9 cellular contexts compared by ENCODE assay signal in the genomic region with DNA sequence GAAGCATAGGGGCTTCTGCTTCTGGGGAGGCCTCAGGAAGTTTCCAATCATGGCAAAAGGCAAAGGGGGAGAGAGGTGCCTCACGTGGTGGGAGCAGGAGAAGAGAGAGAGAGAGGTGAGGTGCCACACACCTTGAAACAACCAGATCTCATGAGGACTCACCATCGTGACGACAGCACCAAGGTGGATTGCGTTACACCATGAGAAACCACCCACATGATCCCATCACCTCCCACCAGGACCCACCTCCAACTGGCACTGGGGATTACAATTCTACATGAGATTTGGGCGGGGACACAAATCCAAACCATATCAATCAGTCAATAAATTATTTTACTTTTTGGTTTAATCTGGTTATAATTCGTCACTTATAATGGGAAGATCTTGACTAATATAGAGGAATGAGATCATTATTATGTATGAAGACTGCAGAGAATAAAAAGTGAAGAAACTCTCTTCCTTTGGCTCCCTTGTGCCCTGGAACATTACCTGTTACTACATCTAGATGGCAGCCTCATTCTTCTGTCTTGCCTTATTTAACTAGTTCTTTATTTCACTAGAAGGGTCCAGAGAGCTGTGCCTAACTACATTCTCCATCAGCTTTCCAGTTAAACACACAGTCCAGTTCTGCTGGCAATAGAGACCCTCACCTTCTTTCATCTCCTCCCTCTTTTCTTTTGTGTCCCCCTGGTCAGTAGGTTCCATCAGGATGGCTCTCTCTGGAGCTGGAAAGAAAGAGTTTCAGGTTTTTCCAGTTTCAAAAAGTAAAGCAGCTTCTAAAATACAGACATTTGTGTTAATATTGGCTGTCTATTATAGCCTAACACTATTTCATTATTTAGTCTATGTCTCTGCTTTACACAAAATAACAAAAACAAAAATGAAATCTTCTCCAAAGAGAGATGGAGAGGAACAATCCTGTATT. TPM values are rescaled to one million over a fixed set of nuclear protein-coding genes. Genes with fewer than 3 reads are reported as not detected.
DNase-seq lines count a peak whose midpoint lies in the region; ATAC-seq, FAIRE-seq and TF ChIP-seq lines count a peak whose summit lies in the region.
"Had no signal": no experiment of that assay in that cellular context is flagged by ENCODE, and none has a peak within 500 bp of the region (broad histone marks: within the 10 kb centered on the region; RNA-seq: fewer than 3 reads in every experiment).

No MANE protein-coding gene starts in this region.

- TF ChIP-seq CTCF in endothelial cell of umbilical vein (IDR thresholded peaks at IDR 0.05; ENCODE audit: extremely low read depth in 1 of 2, insufficient read depth in 1 of 2, low read depth in 1 of 2, low read length in 2 of 2) (peak; percentile 24 to 42), retinal pigment epithelial cell (conservative IDR thresholded peaks at IDR 0.05; ENCODE audit: low read depth, low read length) (peak; percentile 62)

- H3K27ac Mint-ChIP-seq in activated T-cell treated with anti-CD3 and anti-CD28 coated beads, Interleukin-2, amount 50 U/mL, for 24 hours: no peak overlapping the region

- dilution Hi-C loops in endothelial cell of umbilical vein (cut with MboI; ENCODE audit: extremely low pct_ligation_motif_present, low sequenced_read_pairs): no loop called here

- no peaks in the 10 kb centered on the region for H4K20me1 ChIP-seq in endothelial cell of umbilical vein (replicated peaks; ENCODE audit: control insufficient read depth, extremely low read depth, insufficient read depth, low read length)

- no peak for FAIRE-seq in endothelial cell of umbilical vein (lab: Jason Lieb, UNC)

- no peaks in the 10 kb centered on the region for H3K27me3 Mint-ChIP-seq in activated T-cell treated with anti-CD3 and anti-CD28 coated beads, Interleukin-2, amount 50 U/mL, for 24 hours

- intact Hi-C loops in endothelial cell of umbilical vein (cut with micrococcal nuclease): loop anchor here (1.0 to 10.0 kb wide), 6 partner anchors 84 to 441 kb away; no protein-coding TSS in a partner anchor

- peak; percentile 72 for ATAC-seq in GM21576 (IDR thresholded peaks at IDR 0.05; ENCODE audit: unreplicated experiment)

- POLR2A ChIA-PET in endothelial cell of umbilical vein (lab: Charles Lee): no interaction called here

- no peaks in the 10 kb centered on the region for H3K36me3 Mint-ChIP-seq in activated T-cell treated with anti-CD3 and anti-CD28 coated beads, Interleukin-2, amount 50 U/mL, for 24 hours (ENCODE audit: low read depth)

- CTCF ChIA-PET in endothelial cell of umbilical vein (lab: Charles Lee): interaction anchor here (0.6 to 3.1 kb wide), 36 partner anchors 9 to 441 kb away, joined by 3 to 66 read pairs (median 4); partner anchors contain the start of gene SPINK9

- H2AFZ ChIP-seq in endothelial cell of umbilical vein (ENCODE audit: low read depth, low read length): no peak overlapping the region

- no peaks in the 10 kb centered on the region for H3K4me1 ChIP-seq in endothelial cell of umbilical vein (ENCODE audit: control insufficient read depth, extremely low read depth, insufficient read depth, low read length)

- H3K4me2 ChIP-seq in endothelial cell of umbilical vein (ENCODE audit: insufficient read depth, low read length): no peak overlapping the region

- no peak overlapping the region for H3K4me3 ChIP-seq in endothelial cell of umbilical vein (replicated peaks in 1 of 3; ENCODE audit: insufficient read depth in 1 of 3, low read depth in 1 of 3, low read length in 3 of 3)
- H3K4me3 ChIP-seq in retinal pigment epithelial cell (ENCODE audit: low read length): no peak overlapping the region
- H3K4me3 ChIP-seq: skin epidermis had no signal

- no peaks in the 10 kb centered on the region for H3K9me3 Mint-ChIP-seq in activated T-cell treated with anti-CD3 and anti-CD28 coated beads, Interleukin-2, amount 50 U/mL, for 24 hours

- BruUV-seq in endothelial cell of umbilical vein (replicated peaks; lab: Mats Ljungman, UMichigan): no TSS peak

- H3K9ac ChIP-seq in endothelial cell of umbilical vein (replicated peaks; ENCODE audit: extremely low read depth, insufficient read depth, low read length): no peak overlapping the region

- H3K4me3 Mint-ChIP-seq in activated T-cell treated with anti-CD3 and anti-CD28 coated beads, Interleukin-2, amount 50 U/mL, for 24 hours: no peak overlapping the region

- DNase-seq in AG08396 (ENCODE audit: low spot score) (peak; percentile 4), NCI-H446 treated with DMSO at 0.1 percent for 48 hours (lab: John Stamatoyannopoulos, UW) (peak; percentile 1), endothelial cell of umbilical vein (ENCODE audit: low read depth, low spot score) (peak; percentile 36), retinal pigment epithelial cell (ENCODE audit: low read depth) (no peak), foreskin melanocyte (no peak), T-helper 9 cell (no peak)
- no peak for DNase-seq in activated T-cell treated with anti-CD3 and anti-CD28 coated beads, Interleukin-2, amount 50 U/mL, for 24 hours

- no peak overlapping the region for H3K27ac ChIP-seq in endothelial cell of umbilical vein (ENCODE audit: insufficient read depth, low read depth, low read length)
- H3K27ac ChIP-seq: skin epidermis had no signal

- TF ChIP-seq POLR2A in endothelial cell of umbilical vein (IDR thresholded peaks at IDR 0.05; ENCODE audit: low read depth, low read length): no peak

- H3K9me3 ChIP-seq in endothelial cell of umbilical vein (replicated peaks; ENCODE audit: control insufficient read depth, insufficient read depth, low read length): no peaks in the 10 kb centered on the region

- no peaks in the 10 kb centered on the region for H3K4me1 Mint-ChIP-seq in activated T-cell treated with anti-CD3 and anti-CD28 coated beads, Interleukin-2, amount 50 U/mL, for 24 hours (ENCODE audit: low read depth)

- H3K27me3 ChIP-seq in endothelial cell of umbilical vein (ENCODE audit: control insufficient read depth in 2 of 2, insufficient read depth in 2 of 2, low read length in 2 of 2): no peaks in the 10 kb centered on the region

- H3K36me3 ChIP-seq in endothelial cell of umbilical vein (ENCODE audit: control insufficient read depth in 2 of 2, extremely low read depth in 1 of 2, insufficient read depth in 2 of 2, low read length in 2 of 2): no peaks in the 10 kb centered on the region

- peaks cover 3% of the 10 kb centered on the region for H3K9me1 ChIP-seq in endothelial cell of umbilical vein (replicated peaks; ENCODE audit: control insufficient read depth, extremely low read depth, insufficient read depth, low read length)

- no peaks in the 10 kb centered on the region for H3K79me2 ChIP-seq in endothelial cell of umbilical vein (ENCODE audit: control insufficient read depth, insufficient read depth, low read length)

TF ChIP-seq in endothelial cell of umbilical vein, 7 proteins besides CTCF, POLR2A, EP300 and RAD21 (continues in another document):
- no peak for TF ChIP-seq EZH2 (IDR thresholded peaks at IDR 0.05; ENCODE audit: borderline replicate concordance, low read depth, low read length, severe bottlenecking)
- TF ChIP-seq POLR2AphosphoS5 (IDR thresholded peaks at IDR 0.05; ENCODE audit: insufficient read depth, low read depth, low read length): no peak
- no peak for TF ChIP-seq MYC (IDR thresholded peaks at IDR 0.05; ENCODE audit: low read depth, low read length)
- no peak for TF ChIP-seq JUN (IDR thresholded peaks at IDR 0.05; ENCODE audit: borderline replicate concordance, insufficient read depth, insufficient read length, low read depth)
- no peak for TF ChIP-seq MAX (IDR thresholded peaks at IDR 0.05; ENCODE audit: insufficient read depth, insufficient read length)
- TF ChIP-seq FOS (IDR thresholded peaks at IDR 0.05; ENCODE audit: borderline replicate concordance, insufficient read depth, low read length): no peak

RNA-seq across cellular contexts. Expression of gene SPINK7, which starts 21.7 kb away (rescaled TPM):
- total RNA-seq in endothelial cell of umbilical vein: not detected in 2 replicates
- polyA plus RNA-seq in endothelial cell of umbilical vein: not detected in 2 replicates
- not detected in 2 replicates for polyA plus RNA-seq in endothelial cell of umbilical vein (2011; cell fraction: cytosol; rRNA removed)
- not detected in 2 replicates for polyA plus RNA-seq in endothelial cell of umbilical vein (2011; cell fraction: nucleus; rRNA removed)
- polyA plus RNA-seq in endothelial cell of umbilical vein (2012): not detected in 2 replicates
- not detected in 2 replicates for polyA minus RNA-seq in endothelial cell of umbilical vein
- polyA minus RNA-seq in endothelial cell of umbilical vein (2011; cell fraction: cytosol; rRNA and poly(A)+ RNA removed): not detected
- not detected in 2 replicates for polyA minus RNA-seq in endothelial cell of umbilical vein (2011; cell fraction: nucleus; rRNA and poly(A)+ RNA removed)

RNA-seq across cellular contexts. Expression of gene SPINK13, which starts 21.9 kb away (rescaled TPM):
- not detected in 2 replicates for total RNA-seq in endothelial cell of umbilical vein
- polyA plus RNA-seq in endothelial cell of umbilical vein: not detected in 2 replicates
- not detected in 2 replicates for polyA plus RNA-seq in endothelial cell of umbilical vein (2011; cell fraction: cytosol; rRNA removed)
- not detected in 2 replicates for polyA plus RNA-seq in endothelial cell of umbilical vein (2011; cell fraction: nucleus; rRNA removed)
- polyA plus RNA-seq in endothelial cell of umbilical vein (2012): not detected in 2 replicates
- not detected in 2 replicates for polyA minus RNA-seq in endothelial cell of umbilical vein
- polyA minus RNA-seq in endothelial cell of umbilical vein (2011; cell fraction: cytosol; rRNA and poly(A)+ RNA removed): 1.9 TPM
- not detected in 2 replicates for polyA minus RNA-seq in endothelial cell of umbilical vein (2011; cell fraction: nucleus; rRNA and poly(A)+ RNA removed)

RNA-seq across cellular contexts. Expression of gene SPINK9, which starts 44.8 kb away (rescaled TPM):
- not detected in 2 replicates for total RNA-seq in endothelial cell of umbilical vein
- polyA plus RNA-seq in endothelial cell of umbilical vein: not detected in 2 replicates
- not detected in 2 replicates for polyA plus RNA-seq in endothelial cell of umbilical vein (2011; cell fraction: cytosol; rRNA removed)
- polyA plus RNA-seq in endothelial cell of umbilical vein (2011; cell fraction: nucleus; rRNA removed): not detected in 2 replicates
- not detected in 2 replicates for polyA plus RNA-seq in endothelial cell of umbilical vein (2012)
- polyA minus RNA-seq in endothelial cell of umbilical vein: not detected in 2 replicates
- polyA minus RNA-seq in endothelial cell of umbilical vein (2011; cell fraction: cytosol; rRNA and poly(A)+ RNA removed): not detected
- polyA minus RNA-seq in endothelial cell of umbilical vein (2011; cell fraction: nucleus; rRNA and poly(A)+ RNA removed): not detected in 2 replicates

RNA-seq across cellular contexts. Expression of gene MARCOL, which starts 52.2 kb away (rescaled TPM):
- not detected in 2 replicates for total RNA-seq in endothelial cell of umbilical vein
- polyA plus RNA-seq in endothelial cell of umbilical vein: not detected in 2 replicates
- polyA plus RNA-seq in endothelial cell of umbilical vein (2011; cell fraction: cytosol; rRNA removed): not detected in 2 replicates
- not detected in 2 replicates for polyA plus RNA-seq in endothelial cell of umbilical vein (2011; cell fraction: nucleus; rRNA removed)
- polyA plus RNA-seq in endothelial cell of umbilical vein (2012): not detected in 2 replicates
- polyA minus RNA-seq in endothelial cell of umbilical vein: not detected in 2 replicates
- polyA minus RNA-seq in endothelial cell of umbilical vein (2011; cell fraction: cytosol; rRNA and poly(A)+ RNA removed): 11.4 TPM
- polyA minus RNA-seq in endothelial cell of umbilical vein (2011; cell fraction: nucleus; rRNA and poly(A)+ RNA removed): not detected in 2 replicates

Comparison
In these comparisons a context has a peak if more than half of its experiments do, and no peak if none do; other contexts are left out.
1. DNase-seq: peak in AG08396 (single experiment), NCI-H446 treated with DMSO at 0.1 percent for 48 hours (single experiment) and endothelial cell of umbilical vein (single experiment); none in retinal pigment epithelial cell (single experiment), foreskin melanocyte (single experiment), activated T-cell treated with anti-CD3 and anti-CD28 coated beads, Interleukin-2, amount 50 U/mL, for 24 hours (single experiment) and T-helper 9 cell (single experiment).